Comparison of ENCODE assay signal across 12 cellular contexts in genomic region chr6:139990865-139991264, GRCh38.
DNase-seq lines count a peak whose midpoint lies in the region; ATAC-seq and TF ChIP-seq lines count a peak whose summit lies in the region.
"Had no signal": no experiment of that assay in that cellular context is flagged by ENCODE, and none has a peak within 500 bp of the region (broad histone marks: within the 10 kb centered on the region; RNA-seq: fewer than 3 reads in every experiment).

No MANE protein-coding gene starts in this region.

- no peak overlapping the region for H3K4me3 ChIP-seq in adrenal gland
- H3K4me3 ChIP-seq in fibroblast of villous mesenchyme (ENCODE audit: low read depth, low read length) = no peak overlapping the region
- no peak overlapping the region for H3K4me3 ChIP-seq in transverse colon
- no peak overlapping the region for H3K4me3 ChIP-seq in HAP-1
- H3K4me3 ChIP-seq: vagina had no signal

- ATAC-seq in activated naive CD4-positive, alpha-beta T cell treated with anti-CD3 and anti-CD28 coated beads, Interleukin-2, amount 50 U/mL, for 72 hours = no peak

- no peak overlapping the region for H3K27ac Mint-ChIP-seq in activated naive CD4-positive, alpha-beta T cell treated with anti-CD3 and anti-CD28 coated beads, Interleukin-2, amount 50 U/mL, for 72 hours

- peaks cover 0 to 6% of the 10 kb centered on the region in 2 donors for H3K36me3 Mint-ChIP-seq in activated naive CD4-positive, alpha-beta T cell treated with anti-CD3 and anti-CD28 coated beads, Interleukin-2, amount 50 U/mL, for 72 hours

- in situ Hi-C loops in transverse colon (cut with MboI; ENCODE audit: low pct_ligation_motif_present in 1 of 4, low pct_unique_long_range_greater_than_20kb in 1 of 4, low sequenced_read_pairs in 3 of 4) = no loop called here
- in situ Hi-C loops in HAP-1 (cut with MboI; ENCODE audit: low sequenced_read_pairs) = no loop called here

- H3K4me1 ChIP-seq in adrenal gland (replicated peaks in 1 of 2) (peaks cover 7 to 27% of the 10 kb centered on the region in 2 donors), transverse colon (no peaks in the 10 kb centered on the region), HAP-1 (no peaks in the 10 kb centered on the region)
- H3K4me1 ChIP-seq: vagina had no signal

- H3K36me3 ChIP-seq in adrenal gland (replicated peaks in 1 of 2) = no peaks in the 10 kb centered on the region
- no peaks in the 10 kb centered on the region for H3K36me3 ChIP-seq in transverse colon
- H3K36me3 ChIP-seq in HAP-1 (replicated peaks) = no peaks in the 10 kb centered on the region
- H3K36me3 ChIP-seq: vagina had no signal

- 22 to 27% (median 25%) methylated on average over 5 of the region's 5 CpGs for WGBS in adrenal gland, 4 donors
- 38 to 70% methylated on average over 5 of the region's 5 CpGs for WGBS in transverse colon (ENCODE audit: low coverage in 1 of 2), 2 donors

- peaks cover 0 to 2% of the 10 kb centered on the region in 2 donors for H3K9me3 Mint-ChIP-seq in activated naive CD4-positive, alpha-beta T cell treated with anti-CD3 and anti-CD28 coated beads, Interleukin-2, amount 50 U/mL, for 72 hours

- no peak for TF ChIP-seq CTCF in adrenal gland (IDR thresholded peaks at IDR 0.05)
- TF ChIP-seq CTCF in fibroblast of villous mesenchyme (IDR thresholded peaks at IDR 0.05; ENCODE audit: insufficient read depth, low read depth, low read length) = no peak
- TF ChIP-seq CTCF in transverse colon (IDR thresholded peaks at IDR 0.05) = no peak

- peak in 6 of 7 donors; percentile 46 to 71 (median 56) for DNase-seq in adrenal gland
- peak; percentile 93 for DNase-seq in fibroblast of villous mesenchyme (ENCODE audit: low read depth)
- DNase-seq in myocyte (ENCODE audit: low read depth) = peak; percentile 62
- no peak for DNase-seq in transverse colon
- DNase-seq in NCI-H2171 (lab: John Stamatoyannopoulos, UW) = no peak
- DNase-seq in activated naive CD4-positive, alpha-beta T cell treated with anti-CD3 and anti-CD28 coated beads, Interleukin-2, amount 50 U/mL, for 72 hours (ENCODE audit: low spot score in 2 of 2) = no peak
- no peak for DNase-seq in NAMALWA (ENCODE audit: low spot score)
- DNase-seq in HAP-1 (ENCODE audit: low spot score in 2 of 2) = no peak
- DNase-seq: dermis blood vessel endothelial cell, NCI-H446 treated with DMSO at 0.1 percent for 48 hours, SIG-M5 had no signal

- TF ChIP-seq POLR2A in adrenal gland (IDR thresholded peaks at IDR 0.05) = no peak
- TF ChIP-seq POLR2A in transverse colon (IDR thresholded peaks at IDR 0.05) = no peak

- intact Hi-C loops in adrenal gland (cut with DNase I) = no loop called here
- intact Hi-C loops in transverse colon (cut with DNase I; ENCODE audit: low total_unique reads) = no loop called here

- no peaks in the 10 kb centered on the region for H3K9me3 ChIP-seq in adrenal gland (replicated peaks in 1 of 3)
- no peaks in the 10 kb centered on the region for H3K9me3 ChIP-seq in transverse colon
- no peaks in the 10 kb centered on the region for H3K9me3 ChIP-seq in HAP-1
- H3K9me3 ChIP-seq: vagina had no signal

- TF ChIP-seq EP300 in transverse colon (IDR thresholded peaks at IDR 0.05; ENCODE audit: low read depth) = no peak

- H3K27ac ChIP-seq in adrenal gland = peak overlapping the region in 3 of 5 donors; percentile 40 to 78 (median 72)
- peak overlapping the region in 3 of 4 donors; percentile 32 to 43 (median 39) for H3K27ac ChIP-seq in transverse colon
- H3K27ac ChIP-seq: vagina had no signal

- no peaks in the 10 kb centered on the region for H3K27me3 ChIP-seq in adrenal gland
- H3K27me3 ChIP-seq in transverse colon = no peaks in the 10 kb centered on the region
- H3K27me3 ChIP-seq in HAP-1 (ENCODE audit: low read depth) = no peaks in the 10 kb centered on the region
- H3K27me3 ChIP-seq: vagina had no signal

Comparison
In these comparisons a context has a peak if more than half of its experiments do, and no peak if none do; other contexts are left out.
1. DNase-seq: peak in adrenal gland (6 of 7), fibroblast of villous mesenchyme (single experiment) and myocyte (single experiment); none in transverse colon (single experiment), NCI-H2171 (single experiment), activated naive CD4-positive, alpha-beta T cell treated with anti-CD3 and anti-CD28 coated beads, Interleukin-2, amount 50 U/mL, for 72 hours (0 of 2), NAMALWA (single experiment) and HAP-1 (0 of 2).